Comparison of ENCODE assay signal across 8 cellular contexts in the genomic region with DNA sequence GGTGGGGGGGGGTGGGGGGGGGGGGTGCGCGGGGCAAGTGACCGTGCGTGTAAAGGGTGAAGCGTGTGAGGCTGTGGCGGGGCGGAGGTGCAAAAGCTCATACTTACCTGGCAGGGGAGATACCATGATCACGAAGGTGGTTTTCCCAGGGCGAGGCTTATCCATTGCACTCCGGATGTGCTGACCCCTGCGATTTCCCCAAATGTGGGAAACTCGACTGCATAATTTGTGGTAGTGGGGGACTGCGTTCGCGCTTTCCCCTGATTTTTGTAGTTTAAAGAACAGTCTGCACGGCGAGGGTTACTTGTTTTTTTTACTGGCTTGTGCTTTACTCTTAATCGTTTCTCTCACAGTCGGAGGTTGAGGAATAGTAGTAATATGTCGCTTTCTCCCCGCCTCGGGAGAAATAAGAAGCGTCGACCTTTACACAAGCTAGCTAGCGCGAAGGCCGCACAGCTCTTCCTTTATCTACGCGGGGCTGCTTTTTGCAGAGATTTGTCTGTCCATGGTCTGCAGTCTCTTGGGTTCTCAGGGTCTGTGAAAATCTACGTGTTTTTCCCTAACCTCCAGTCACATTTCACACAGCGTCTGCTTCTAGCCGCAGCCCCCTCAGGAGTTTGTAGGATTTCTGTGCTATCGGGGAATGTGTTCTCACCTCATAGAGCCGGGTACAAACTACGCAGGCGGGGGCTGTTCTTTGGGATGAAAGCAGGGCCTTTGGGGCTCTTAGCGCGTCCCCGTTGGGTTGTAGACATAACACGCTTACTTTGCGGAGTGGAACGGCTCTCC.
DNase-seq lines count a peak whose midpoint lies in the region; ATAC-seq, FAIRE-seq and TF ChIP-seq lines count a peak whose summit lies in the region.
"Not testable (repeated sequence)": the region's sequence is repeated elsewhere in the genome, so short reads cannot be mapped to it uniquely, and the experiment has no call there.

No MANE protein-coding gene starts in this region.

- TF ChIP-seq CTCF in heart left ventricle (IDR thresholded peaks at IDR 0.05); upper lobe of right lung (IDR thresholded peaks at IDR 0.05): not testable (repeated sequence)

- H3K27ac ChIP-seq in heart left ventricle (peak overlapping the region; percentile 72 to 94 (median 90)), upper lobe of right lung (peak overlapping the region; percentile 91)

- H3K9me3 ChIP-seq in adipocyte (ENCODE audit: control insufficient read depth, low read length); heart left ventricle; upper lobe of right lung: not testable (repeated sequence)

- TF ChIP-seq POLR2A in GM12891 (IDR thresholded peaks at IDR 0.05; ENCODE audit: low read depth, low read length), result peak; percentile 98
- peak; percentile 57 to 97 for TF ChIP-seq POLR2A in heart left ventricle (IDR thresholded peaks at IDR 0.05)

- H3K36me3 ChIP-seq in adipocyte (ENCODE audit: control insufficient read depth, insufficient read depth, low read length, severe bottlenecking); heart left ventricle; upper lobe of right lung: not testable (repeated sequence)

- peak overlapping the region; percentile 63 for H3K4me3 ChIP-seq in adipocyte (ENCODE audit: low read length)
- peak overlapping the region in 11 of 12 donors; percentile 1 to 61 (median 49) for H3K4me3 ChIP-seq in heart left ventricle
- H3K4me3 ChIP-seq in upper lobe of right lung, result peak overlapping the region; percentile 45

- 1 to 2% (median 1%) methylated on average over 26 to 42 of the region's 42 CpGs for WGBS in heart left ventricle, 4 donors

- peak; percentile 95 for ATAC-seq in HG02798 (IDR thresholded peaks at IDR 0.05; ENCODE audit: poor library complexity, unreplicated experiment)
- ATAC-seq in heart left ventricle, result peak; percentile 84 to 96 (median 93)
- peak; percentile 96 for ATAC-seq in upper lobe of right lung

- DNase-seq in GM12891 (ENCODE audit: insufficient read length, low spot score) (peak; percentile 10), NCI-H1417 treated with DMSO at 0.1 percent for 48 hours (lab: John Stamatoyannopoulos, UW) (peak; percentile 93), SW 1271 (lab: John Stamatoyannopoulos, UW) (peak; percentile 92 to 93), adipocyte (ENCODE audit: low read depth) (peak; percentile 93), heart left ventricle (peak; percentile 68 to 82 (median 70)), posterior vena cava (ENCODE audit: low spot score) (peak; percentile 89), upper lobe of right lung (peak; percentile 79)

- not testable (repeated sequence) for H3K4me1 ChIP-seq in adipocyte (ENCODE audit: control insufficient read depth, insufficient read depth, low read length); heart left ventricle; upper lobe of right lung

- not testable (repeated sequence) for FAIRE-seq in GM12891 (lab: Jason Lieb, UNC)

- intact Hi-C loops in heart left ventricle (cut with DNase I); posterior vena cava (cut with DNase I); upper lobe of right lung (cut with DNase I): not testable (repeated sequence)

- H3K27me3 ChIP-seq in adipocyte (replicated peaks; ENCODE audit: control insufficient read depth, insufficient read depth, low read length); heart left ventricle; upper lobe of right lung: not testable (repeated sequence)

- H3K9ac ChIP-seq in adipocyte (ENCODE audit: low read length), result peak overlapping the region; percentile 63

TF ChIP-seq in GM12891, 5 proteins besides CTCF, POLR2A, EP300 and RAD21:
- peak; percentile 82 for TF ChIP-seq TAF1 (IDR thresholded peaks at IDR 0.05; ENCODE audit: low read depth, low read length)
- TF ChIP-seq SPI1 (IDR thresholded peaks at IDR 0.05; ENCODE audit: low read depth, low read length), result 0 out of 2 replicates have a peak, but pooled peaks have one; percentile 18
- peak; percentile 96 for TF ChIP-seq POU2F2 (IDR thresholded peaks at IDR 0.05; ENCODE audit: low read depth, low read length)
- peak; percentile 99 for TF ChIP-seq POLR2AphosphoS5 (IDR thresholded peaks at IDR 0.05; ENCODE audit: low read depth, low read length)

Comparison
In these comparisons a context has a peak if more than half of its experiments do, and no peak if none do; other contexts are left out.
1. Peak in every context shown above with its lines: DNase-seq, ATAC-seq, H3K4me3 ChIP-seq and H3K27ac ChIP-seq.
2. DNase-seq: peak in every context shown above with its lines; median percentile 93 in NCI-H1417 treated with DMSO at 0.1 percent for 48 hours; 93 in adipocyte; 92 in SW 1271; 89 in posterior vena cava; 79 in upper lobe of right lung; 70 in heart left ventricle; 10 in GM12891.